ENCODE assay signal across 8 cellular contexts in the genomic region with DNA sequence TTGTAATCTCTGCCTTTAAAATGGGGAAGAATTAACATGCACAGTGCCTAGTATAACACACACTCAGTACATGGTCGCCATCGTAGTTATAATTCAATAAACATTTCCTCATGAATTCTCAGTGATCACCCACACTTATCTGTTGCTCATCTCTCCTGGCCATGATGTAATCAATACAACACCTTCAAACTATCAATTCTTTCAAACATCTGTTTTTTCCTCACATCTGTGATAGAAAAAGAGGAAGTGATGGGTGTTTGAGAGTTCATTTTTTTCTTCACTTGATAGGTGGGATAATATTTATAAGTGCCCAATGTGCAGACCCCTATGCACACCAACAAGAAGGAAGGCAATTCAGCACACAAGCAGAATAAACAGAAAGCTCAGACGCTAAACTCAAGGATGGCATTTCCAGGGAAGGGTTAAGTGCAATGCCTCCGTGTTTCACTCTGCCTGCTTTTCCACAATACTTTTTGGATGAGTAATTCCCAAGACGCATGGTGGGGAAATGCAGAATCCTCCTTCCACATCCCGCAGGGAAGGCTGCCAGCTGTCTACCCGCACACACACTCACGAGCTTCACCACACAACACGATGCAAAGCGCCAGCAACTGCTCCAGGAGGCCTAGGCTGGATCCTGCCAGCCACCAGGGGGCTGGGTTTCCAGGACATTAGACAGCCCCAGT.
DNase-seq lines count a peak whose midpoint lies in the region; ATAC-seq and TF ChIP-seq lines count a peak whose summit lies in the region.

No MANE protein-coding gene starts in this region.

- H3K27ac ChIP-seq in aorta (ENCODE audit: low read depth in 1 of 2, low read length in 2 of 2): no peak overlapping the region
- H3K27ac ChIP-seq in CD4-positive, alpha-beta memory T cell (ENCODE audit: low read depth, low read length): no peak overlapping the region

- H3K4me3 ChIP-seq in aorta (ENCODE audit: low read length in 2 of 2): no peak overlapping the region
- H3K4me3 ChIP-seq in CD4-positive, alpha-beta memory T cell (ENCODE audit: low read length in 2 of 2): no peak overlapping the region

- DNase-seq in Caki2 (ENCODE audit: low read depth) (peak; percentile 70), MV-4-11 (lab: John Stamatoyannopoulos, UW) (peak; percentile 12), cerebellar cortex (ENCODE audit: low spot score) (peak; percentile 14), medulla oblongata (ENCODE audit: extremely low spot score) (peak; percentile 50), aorta (peak; percentile 85 to 89), GM13976 (ENCODE audit: low spot score) (no peak)
- DNase-seq in CD4-positive, alpha-beta memory T cell: no peak
- no peak for DNase-seq in activated naive CD4-positive, alpha-beta T cell treated with anti-CD3 and anti-CD28 coated beads for 36 hours

- no peak for ATAC-seq in aorta (ENCODE audit: low FRiP score)

- WGBS in aorta, 2 donors: 24 to 29% methylated on average over 10 of the region's 10 CpGs

- peaks cover 0 to 13% (median 3%) of the 10 kb centered on the region in 4 donors for H3K4me1 Mint-ChIP-seq in CD4-positive, alpha-beta memory T cell
- H3K4me1 Mint-ChIP-seq in activated naive CD4-positive, alpha-beta T cell treated with anti-CD3 and anti-CD28 coated beads for 36 hours (ENCODE audit: low read depth): peaks cover 5% of the 10 kb centered on the region

- intact Hi-C loops in aorta (cut with DNase I): loop anchor here in 1 of 2 donors (5.0 to 10.0 kb wide), 2 partner anchors 174 to 626 kb away; no protein-coding TSS in a partner anchor
- intact Hi-C loops in CD4-positive, alpha-beta memory T cell (cut with micrococcal nuclease): no loop called here
- intact Hi-C loops in activated naive CD4-positive, alpha-beta T cell treated with anti-CD3 and anti-CD28 coated beads for 36 hours (cut with micrococcal nuclease): no loop called here

- H3K9me3 Mint-ChIP-seq in CD4-positive, alpha-beta memory T cell: no peaks in the 10 kb centered on the region
- H3K9me3 Mint-ChIP-seq in activated naive CD4-positive, alpha-beta T cell treated with anti-CD3 and anti-CD28 coated beads for 36 hours: no peaks in the 10 kb centered on the region

- no peak for TF ChIP-seq CTCF in GM13976 (IDR thresholded peaks at IDR 0.05; ENCODE audit: borderline replicate concordance, control extremely low read depth, extremely low read depth, insufficient read depth, missing control alignments)

- H3K36me3 ChIP-seq in aorta (ENCODE audit: control insufficient read depth in 1 of 2, insufficient read depth in 2 of 2, low read length in 1 of 2): no peaks in the 10 kb centered on the region
- H3K36me3 ChIP-seq in CD4-positive, alpha-beta memory T cell (ENCODE audit: insufficient read depth, low read length): no peaks in the 10 kb centered on the region

- H3K27me3 ChIP-seq in aorta (ENCODE audit: control insufficient read depth in 1 of 2, insufficient read depth in 2 of 2, low read length in 1 of 2): no peaks in the 10 kb centered on the region
- no peaks in the 10 kb centered on the region for H3K27me3 ChIP-seq in CD4-positive, alpha-beta memory T cell (ENCODE audit: insufficient read depth, low read length)

- H3K36me3 Mint-ChIP-seq in CD4-positive, alpha-beta memory T cell: no peaks in the 10 kb centered on the region
- no peaks in the 10 kb centered on the region for H3K36me3 Mint-ChIP-seq in activated naive CD4-positive, alpha-beta T cell treated with anti-CD3 and anti-CD28 coated beads for 36 hours (ENCODE audit: low read depth)

- CTCF ChIA-PET in CD4-positive, alpha-beta memory T cell (lab: Charles Lee; ENCODE audit: partially characterized antibody): interaction anchor here (0.8 to 1.5 kb wide), 4 partner anchors 19 to 433 kb away, joined by 3 read pairs; no protein-coding TSS in a partner anchor
- CTCF ChIA-PET in activated naive CD4-positive, alpha-beta T cell treated with anti-CD3 and anti-CD28 coated beads for 36 hours (lab: Charles Lee): interaction anchor here (0.8 to 1.6 kb wide), 4 partner anchors 425 to 626 kb away, joined by 3 to 6 read pairs (median 4); no protein-coding TSS in a partner anchor

- peak overlapping the region in 2 of 7 donors; percentile 17 to 65 for H3K27ac Mint-ChIP-seq in CD4-positive, alpha-beta memory T cell
- H3K27ac Mint-ChIP-seq in activated naive CD4-positive, alpha-beta T cell treated with anti-CD3 and anti-CD28 coated beads for 36 hours: no peak overlapping the region

- in situ Hi-C loops in Caki2 (cut with HindIII; ENCODE audit: low pct_unique_long_range_greater_than_20kb, low sequenced_read_pairs): no loop called here
- in situ Hi-C loops in GM13976 (cut with MboI; ENCODE audit: low sequenced_read_pairs, unreplicated experiment): loop anchor here (25.0 kb wide), 2 partner anchors 624 to 749 kb away; no protein-coding TSS in a partner anchor

- H3K9me3 ChIP-seq in aorta (ENCODE audit: control insufficient read depth, low read length): no peaks in the 10 kb centered on the region
- no peaks in the 10 kb centered on the region for H3K9me3 ChIP-seq in CD4-positive, alpha-beta memory T cell (ENCODE audit: control insufficient read depth in 1 of 2, low read length in 2 of 2)

- no peak overlapping the region for H3K4me3 Mint-ChIP-seq in CD4-positive, alpha-beta memory T cell
- no peak overlapping the region for H3K4me3 Mint-ChIP-seq in activated naive CD4-positive, alpha-beta T cell treated with anti-CD3 and anti-CD28 coated beads for 36 hours

- peaks cover 0 to 6% of the 10 kb centered on the region in 2 donors for H3K4me1 ChIP-seq in aorta (ENCODE audit: control insufficient read depth in 1 of 2, insufficient read depth in 2 of 2, low read length in 2 of 2)
- H3K4me1 ChIP-seq in CD4-positive, alpha-beta memory T cell (ENCODE audit: insufficient read depth, low read length): no peaks in the 10 kb centered on the region

- POLR2A ChIA-PET in CD4-positive, alpha-beta memory T cell (lab: Charles Lee; ENCODE audit: partially characterized antibody): no interaction called here

- no peaks in the 10 kb centered on the region for H3K27me3 Mint-ChIP-seq in CD4-positive, alpha-beta memory T cell
- H3K27me3 Mint-ChIP-seq in activated naive CD4-positive, alpha-beta T cell treated with anti-CD3 and anti-CD28 coated beads for 36 hours (ENCODE audit: low read depth): no peaks in the 10 kb centered on the region

Comparison
In these comparisons a context has a peak if more than half of its experiments do, and no peak if none do; other contexts are left out.
1. DNase-seq: peak in Caki2 (single experiment), MV-4-11 (single experiment), cerebellar cortex (single experiment), medulla oblongata (single experiment) and aorta (2 of 2); none in CD4-positive, alpha-beta memory T cell (0 of 5), activated naive CD4-positive, alpha-beta T cell treated with anti-CD3 and anti-CD28 coated beads for 36 hours (single experiment) and GM13976 (single experiment).